Comparison of ENCODE assay signal across 8 cellular contexts in genomic region chr17:74211929-74212261, GRCh38. TPM values are rescaled to one million over a fixed set of nuclear protein-coding genes. Genes with fewer than 3 reads are reported as not detected.
DNase-seq lines count a peak whose midpoint lies in the region; ATAC-seq and TF ChIP-seq lines count a peak whose summit lies in the region.

No MANE protein-coding gene starts in this region.

- peaks cover 21% of the 10 kb centered on the region for H3K4me1 ChIP-seq in Caco-2
- H3K4me1 ChIP-seq in OCI-LY7 (ENCODE audit: insufficient read depth, low read length, poor library complexity, severe bottlenecking): peaks cover 57% of the 10 kb centered on the region
- peaks cover 14% of the 10 kb centered on the region for H3K4me1 ChIP-seq in endodermal cell (ENCODE audit: control insufficient read depth, insufficient read depth, low read length)
- peaks cover 29% of the 10 kb centered on the region in 2 experiments for H3K4me1 ChIP-seq in neutrophil (ENCODE audit: control insufficient read depth in 1 of 2, insufficient read depth in 1 of 2, low read depth in 1 of 2, low read length in 1 of 2)

- no peaks in the 10 kb centered on the region for H3K9me3 ChIP-seq in Caco-2
- no peaks in the 10 kb centered on the region for H3K9me3 ChIP-seq in OCI-LY7 (ENCODE audit: low read length)
- H3K9me3 ChIP-seq in endodermal cell (ENCODE audit: control insufficient read depth, low read length): no peaks in the 10 kb centered on the region
- H3K9me3 ChIP-seq in neutrophil: no peaks in the 10 kb centered on the region

- H3K9me3 Mint-ChIP-seq in Caco-2 (ENCODE audit: unreplicated experiment) (no peaks in the 10 kb centered on the region), endodermal cell (no peaks in the 10 kb centered on the region)

- H3K27ac ChIP-seq in OCI-LY7 (ENCODE audit: low read depth, low read length, poor library complexity, severe bottlenecking): peak overlapping the region; percentile 1
- peak overlapping the region; percentile 98 for H3K27ac ChIP-seq in endodermal cell (ENCODE audit: low read depth, low read length)
- no peak overlapping the region for H3K27ac ChIP-seq in neutrophil

- H4K20me1 ChIP-seq in OCI-LY7 (ENCODE audit: insufficient read depth, low read length): peaks cover 12% of the 10 kb centered on the region; the same call in 1 of the 2 replicates

- H3K4me1 Mint-ChIP-seq in Caco-2 (ENCODE audit: low read depth, unreplicated experiment): peaks cover 26% of the 10 kb centered on the region
- H3K4me1 Mint-ChIP-seq in endodermal cell: peaks cover 43% of the 10 kb centered on the region

- no peak for TF ChIP-seq CTCF in Caco-2 (IDR thresholded peaks at IDR 0.05; ENCODE audit: insufficient read depth in 1 of 2, low read depth in 1 of 2, low read length in 1 of 2, severe bottlenecking in 1 of 2, unreplicated experiment in 1 of 2)
- no peak for TF ChIP-seq CTCF in OCI-LY7 (conservative IDR thresholded peaks at IDR 0.05; ENCODE audit: low read length)
- TF ChIP-seq CTCF in endodermal cell (conservative IDR thresholded peaks at IDR 0.05): no peak
- TF ChIP-seq CTCF in neutrophil (IDR thresholded peaks at IDR 0.05): no peak

- H3K4me3 ChIP-seq in Caco-2 (ENCODE audit: low read depth, low read length) (no peak overlapping the region), OCI-LY7 (ENCODE audit: low read depth, low read length, poor library complexity, severe bottlenecking) (no peak overlapping the region), endodermal cell (ENCODE audit: low read length) (no peak overlapping the region), neutrophil (ENCODE audit: low read depth in 1 of 2, low read length in 1 of 2) (peak overlapping the region; percentile 60 to 73)

- peaks cover 5% of the 10 kb centered on the region; the same call in 1 of the 2 replicates for H3K36me3 ChIP-seq in Caco-2 (ENCODE audit: control insufficient read depth, insufficient read depth, low read length)
- H3K36me3 ChIP-seq in OCI-LY7 (ENCODE audit: insufficient read depth, low read length): peaks cover 54% of the 10 kb centered on the region
- peaks cover 42% of the 10 kb centered on the region for H3K36me3 ChIP-seq in endodermal cell (ENCODE audit: control insufficient read depth, insufficient read depth, low read length)
- H3K36me3 ChIP-seq in neutrophil: peaks cover 30% of the 10 kb centered on the region

- peaks cover 65% of the 10 kb centered on the region for H3K36me3 Mint-ChIP-seq in Caco-2 (ENCODE audit: insufficient read depth, unreplicated experiment)
- peaks cover 32% of the 10 kb centered on the region for H3K36me3 Mint-ChIP-seq in endodermal cell (ENCODE audit: low read depth)

- H3K4me3 Mint-ChIP-seq in Caco-2 (ENCODE audit: unreplicated experiment) (no peak overlapping the region), endodermal cell (peak overlapping the region; percentile 56)

- H2AFZ ChIP-seq in OCI-LY7 (ENCODE audit: low read length): no peak overlapping the region

- H3K27me3 Mint-ChIP-seq in Caco-2 (ENCODE audit: insufficient read depth, unreplicated experiment) (no peaks in the 10 kb centered on the region), endodermal cell (ENCODE audit: insufficient read depth) (peaks cover 48% of the 10 kb centered on the region)

- intact Hi-C loops in Caco-2 (cut with micrococcal nuclease; ENCODE audit: unreplicated experiment): loop anchor here (2.0 to 10.0 kb wide), 2 partner anchors 85 to 153 kb away; partner anchors contain the start of genes BTBD17 and GPR142
- intact Hi-C loops in OCI-LY7 (cut with micrococcal nuclease; ENCODE audit: unreplicated experiment): loop anchor here (5.0 to 10.0 kb wide), 3 partner anchors 140 to 620 kb away; no protein-coding TSS in a partner anchor

- no TSS peak for BruUV-seq in Caco-2 (replicated peaks; lab: Mats Ljungman, UMichigan)
- BruUV-seq in OCI-LY7 (replicated peaks; lab: Mats Ljungman, UMichigan): no TSS peak

- DNase-seq in Caco-2 (peak in 1 of 2 experiments; percentile 17), OCI-LY7 (ENCODE audit: low spot score) (no peak), endodermal cell (no peak), NCI-H1930 (lab: John Stamatoyannopoulos, UW) (no peak), DMS 273 treated with DMSO at 0.1 percent for 48 hours (lab: John Stamatoyannopoulos, UW) (no peak), DMS79 treated with DMSO at 0.1 percent for 48 hours (lab: John Stamatoyannopoulos, UW) (no peak)

- POLR2A ChIA-PET in Caco-2 (lab: Charles Lee) (no interaction called here), OCI-LY7 (lab: Charles Lee) (no interaction called here)

- H3K9me2 ChIP-seq in OCI-LY7 (ENCODE audit: insufficient read depth, low read length): no peaks in the 10 kb centered on the region

- ATAC-seq in GM18520 (IDR thresholded peaks at IDR 0.05; ENCODE audit: unreplicated experiment): no peak

- H3K27ac Mint-ChIP-seq in Caco-2 (ENCODE audit: unreplicated experiment) (peak overlapping the region; percentile 83), endodermal cell (peak overlapping the region; percentile 92)

- H3K9ac ChIP-seq in endodermal cell (ENCODE audit: extremely low read depth, low read length, poor library complexity, severe bottlenecking): no peak overlapping the region

- H3K79me2 ChIP-seq in OCI-LY7 (ENCODE audit: insufficient read depth, low read depth, low read length): peaks cover 15% of the 10 kb centered on the region

- H3K27me3 ChIP-seq in Caco-2 (replicated peaks; ENCODE audit: control insufficient read depth, insufficient read depth, low read length) (no peaks in the 10 kb centered on the region), endodermal cell (ENCODE audit: control insufficient read depth, insufficient read depth, low read length, poor library complexity, severe bottlenecking) (peaks cover 38% of the 10 kb centered on the region), neutrophil (peaks cover 57% of the 10 kb centered on the region)

- WGBS in endodermal cell (ENCODE audit: insufficient coverage in 1 of 2, insufficient read length in 1 of 2), 2 experiments: 67 to 70% methylated on average over 12 of the region's 12 CpGs

- no peak overlapping the region for H3K4me2 ChIP-seq in OCI-LY7 (ENCODE audit: low read length)

- CTCF ChIA-PET in Caco-2 (lab: Charles Lee): interaction anchor here (1.6 to 1.9 kb wide), 2 partner anchors 12 to 85 kb away, joined by 5 to 6 read pairs; no protein-coding TSS in a partner anchor
- CTCF ChIA-PET in OCI-LY7 (lab: Charles Lee; ENCODE audit: unreplicated experiment): no interaction called here

RNA-seq across cellular contexts. Expression of gene TTYH2, which starts 1.5 kb away (rescaled TPM):
- total RNA-seq in Caco-2 (2022) (4.6 and 5.4 TPM in 2 replicates), OCI-LY7 (2022) (3.8 and 4.3 TPM in 2 replicates), endodermal cell (1 to 10 TPM; 1.2 to 1.6 TPM)
- total RNA-seq in OCI-LY7 (2014; rRNA removed; shearing (Covaris generic)): 1.7 and 3.1 TPM in 2 replicates
- 20.3 TPM for polyA plus RNA-seq in endodermal cell (2013, experiment 1 of 2)
- polyA plus RNA-seq in endodermal cell (2013, experiment 2 of 2): 18.3 TPM

RNA-seq across cellular contexts. Expression of gene RPL38, which starts 8.4 kb away (rescaled TPM):
- total RNA-seq in Caco-2 (2022) (1,319 and 1,408 TPM in 2 replicates), OCI-LY7 (2022) (1,845 and 1,913 TPM in 2 replicates), endodermal cell (1,000 to 10,000 TPM; 1,155 to 1,199 TPM)
- 4,732 and 5,467 TPM in 2 replicates for total RNA-seq in OCI-LY7 (2014; rRNA removed; shearing (Covaris generic))
- polyA plus RNA-seq in endodermal cell (2013, experiment 1 of 2): 1,898 TPM
- polyA plus RNA-seq in endodermal cell (2013, experiment 2 of 2): 1,809 TPM

Comparison
In these comparisons a context has a peak if more than half of its experiments do, and no peak if none do; other contexts are left out.
1. H3K4me3 ChIP-seq: peak in neutrophil (2 of 2); none in Caco-2 (single experiment), OCI-LY7 (single experiment) and endodermal cell (single experiment).